13 cellular contexts compared by ENCODE assay signal in genomic region chr3:131714585-131715220, GRCh38.
A peak's percentile ranks its signal among the peaks of the same experiment; 100 is the strongest.
DNase-seq lines count a peak whose midpoint lies in the region; ATAC-seq lines count a peak whose summit lies in the region.
"Had no signal": no experiment of that assay in that cellular context is flagged by ENCODE, and none has a peak within 500 bp of the region (broad histone marks: within the 10 kb centered on the region; RNA-seq: fewer than 3 reads in every experiment).

No MANE protein-coding gene starts in this region.

- H3K36me3 Mint-ChIP-seq in activated CD4-positive, alpha-beta T cell treated with anti-CD3 and anti-CD28 coated beads, Interleukin-2, amount 10 ng/mL, durations not matched to agents 24 days and 14 days (ENCODE audit: low read depth) = no peaks in the 10 kb centered on the region
- H3K36me3 Mint-ChIP-seq: CD4-positive, alpha-beta memory T cell; natural killer cell had no signal

- ATAC-seq in GM18520 (IDR thresholded peaks at IDR 0.05; ENCODE audit: unreplicated experiment) (peak; percentile 79), GM19467 (IDR thresholded peaks at IDR 0.05; ENCODE audit: unreplicated experiment) (peak; percentile 84), HG02943 (IDR thresholded peaks at IDR 0.05; ENCODE audit: low read depth, unreplicated experiment) (peak; percentile 57)
- ATAC-seq: natural killer cell had no signal

- no peak overlapping the region for H3K4me3 Mint-ChIP-seq in activated CD4-positive, alpha-beta T cell treated with anti-CD3 and anti-CD28 coated beads, Interleukin-2, amount 10 ng/mL, durations not matched to agents 24 days and 14 days
- H3K4me3 Mint-ChIP-seq: CD4-positive, alpha-beta memory T cell; natural killer cell had no signal

- no peak overlapping the region for H3K27ac Mint-ChIP-seq in activated CD4-positive, alpha-beta T cell treated with anti-CD3 and anti-CD28 coated beads, Interleukin-2, amount 10 ng/mL, durations not matched to agents 24 days and 14 days
- H3K27ac Mint-ChIP-seq: CD4-positive, alpha-beta memory T cell; natural killer cell had no signal

- no peaks in the 10 kb centered on the region for H3K27me3 Mint-ChIP-seq in activated CD4-positive, alpha-beta T cell treated with anti-CD3 and anti-CD28 coated beads, Interleukin-2, amount 10 ng/mL, durations not matched to agents 24 days and 14 days

- peak; percentile 26 for DNase-seq in Jurkat, Clone E6-1 (ENCODE audit: low read depth, low spot score)
- DNase-seq in NCI-H146 treated with DMSO at 0.1 percent for 48 hours (lab: John Stamatoyannopoulos, UW; ENCODE audit: unreplicated experiment) = no peak
- DNase-seq in activated CD4-positive, alpha-beta T cell treated with anti-CD3 and anti-CD28 coated beads, Interleukin-2, amount 10 ng/mL, durations not matched to agents 24 days and 14 days = no peak
- no peak for DNase-seq in NK-92 (lab: John Stamatoyannopoulos, UW; ENCODE audit: unreplicated experiment)
- no peak for DNase-seq in NOMO-1 (lab: John Stamatoyannopoulos, UW; ENCODE audit: unreplicated experiment in 2 of 2)
- DNase-seq: brain microvascular endothelial cell; CD4-positive, alpha-beta memory T cell; natural killer cell; NCI-H446 treated with DMSO at 0.1 percent for 48 hours; SK-N-SH had no signal

- H3K4me1 Mint-ChIP-seq in activated CD4-positive, alpha-beta T cell treated with anti-CD3 and anti-CD28 coated beads, Interleukin-2, amount 10 ng/mL, durations not matched to agents 24 days and 14 days = no peaks in the 10 kb centered on the region
- H3K4me1 Mint-ChIP-seq: CD4-positive, alpha-beta memory T cell had no signal

- H3K4me3 ChIP-seq in Jurkat, Clone E6-1 (ENCODE audit: low read length) = no peak overlapping the region

- H3K9me3 Mint-ChIP-seq in activated CD4-positive, alpha-beta T cell treated with anti-CD3 and anti-CD28 coated beads, Interleukin-2, amount 10 ng/mL, durations not matched to agents 24 days and 14 days = no peaks in the 10 kb centered on the region
- H3K9me3 Mint-ChIP-seq: CD4-positive, alpha-beta memory T cell; natural killer cell had no signal

- intact Hi-C loops in activated CD4-positive, alpha-beta T cell treated with anti-CD3 and anti-CD28 coated beads, Interleukin-2, amount 10 ng/mL, durations not matched to agents 24 days and 14 days (cut with micrococcal nuclease) = no loop called here
